Comparison of ENCODE assay signal across 14 cellular contexts in the genomic region with DNA sequence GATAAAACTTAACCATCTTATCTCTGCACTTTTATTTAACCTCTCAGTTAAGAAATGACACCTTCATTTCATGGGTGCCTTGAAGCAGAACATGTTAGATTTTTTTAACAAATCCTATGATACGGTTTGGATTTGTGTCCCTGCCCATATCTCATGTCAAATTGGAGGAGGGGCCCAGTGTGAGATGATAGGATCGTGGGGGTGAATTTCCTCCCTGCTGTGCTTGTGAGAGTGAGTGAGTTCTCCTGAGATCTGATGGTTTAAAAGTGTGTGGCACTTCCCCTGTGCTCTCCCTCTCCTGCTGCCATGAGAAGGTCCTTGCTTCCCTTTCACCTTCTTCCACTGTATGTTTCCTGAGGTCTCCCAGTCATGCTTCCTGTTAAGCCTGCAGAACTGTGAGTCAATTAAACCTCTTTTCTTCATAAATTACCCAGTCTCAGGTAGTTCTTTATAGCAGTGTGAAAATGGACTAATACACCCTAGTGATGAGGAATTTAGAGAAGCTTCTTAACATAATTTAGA.
DNase-seq lines count a peak whose midpoint lies in the region; ATAC-seq and TF ChIP-seq lines count a peak whose summit lies in the region.
"Had no signal": no experiment of that assay in that cellular context is flagged by ENCODE, and none has a peak within 500 bp of the region (broad histone marks: within the 10 kb centered on the region; RNA-seq: fewer than 3 reads in every experiment).

No MANE protein-coding gene starts in this region.

- H3K36me3 Mint-ChIP-seq in activated T-cell treated with anti-CD3 and anti-CD28 coated beads, Interleukin-2, amount 50 U/mL, for 24 hours (ENCODE audit: low read depth), result no peaks in the 10 kb centered on the region
- no peaks in the 10 kb centered on the region for H3K36me3 Mint-ChIP-seq in activated T-cell treated with anti-CD3 and anti-CD28 coated beads, Interleukin-2, amount 50 U/mL, for 4 hours (ENCODE audit: insufficient read depth)

- H3K4me3 Mint-ChIP-seq in activated T-cell treated with anti-CD3 and anti-CD28 coated beads, Interleukin-2, amount 50 U/mL, for 24 hours, result no peak overlapping the region
- no peak overlapping the region for H3K4me3 Mint-ChIP-seq in activated T-cell treated with anti-CD3 and anti-CD28 coated beads, Interleukin-2, amount 50 U/mL, for 4 hours

- no peaks in the 10 kb centered on the region for H3F3A ChIP-seq in PC-3 (ENCODE audit: low read length, unreplicated experiment)

- POLR2A ChIA-PET in RWPE1 (lab: Yijun Ruan, JAX; ENCODE audit: low non-redundant PET) (no interaction called here), PC-3 (lab: Charles Lee; ENCODE audit: unreplicated experiment) (no interaction called here)

- peaks cover 31% of the 10 kb centered on the region for H3K27me3 Mint-ChIP-seq in activated T-cell treated with anti-CD3 and anti-CD28 coated beads, Interleukin-2, amount 50 U/mL, for 24 hours
- H3K27me3 Mint-ChIP-seq in activated T-cell treated with anti-CD3 and anti-CD28 coated beads, Interleukin-2, amount 50 U/mL, for 4 hours (ENCODE audit: low read depth), result peaks cover 7% of the 10 kb centered on the region

- CTCF ChIA-PET in RWPE1 (lab: Yijun Ruan, JAX) (interaction anchor here (0.6 kb wide), 2 partner anchors 10 to 83 kb away, joined by 3 to 4 read pairs; no protein-coding TSS in a partner anchor), PC-3 (lab: Charles Lee) (no interaction called here)

- peaks cover 31% of the 10 kb centered on the region for H3K4me1 Mint-ChIP-seq in activated T-cell treated with anti-CD3 and anti-CD28 coated beads, Interleukin-2, amount 50 U/mL, for 24 hours (ENCODE audit: low read depth)
- H3K4me1 Mint-ChIP-seq in activated T-cell treated with anti-CD3 and anti-CD28 coated beads, Interleukin-2, amount 50 U/mL, for 4 hours (ENCODE audit: low read depth), result peaks cover 6% of the 10 kb centered on the region

- no TSS peak for BruUV-seq in PC-3 (replicated peaks; lab: Mats Ljungman, UMichigan)

- no peaks in the 10 kb centered on the region for H3K9me2 ChIP-seq in PC-3 (replicated peaks; ENCODE audit: low read length)

- H3K36me3 ChIP-seq in upper lobe of right lung (no peaks in the 10 kb centered on the region), PC-3 (ENCODE audit: low read depth, low read length) (no peaks in the 10 kb centered on the region; the same call in 1 of the 2 replicates)

- intact Hi-C loops in upper lobe of right lung (cut with DNase I), result no loop called here
- intact Hi-C loops in PC-3 (cut with micrococcal nuclease), result no loop called here

- ATAC-seq in activated T-cell treated with anti-CD3 and anti-CD28 coated beads, Interleukin-2, amount 50 U/mL, for 4 hours, result no peak
- ATAC-seq in foreskin keratinocyte, result peak; percentile 20
- peak; percentile 36 for ATAC-seq in upper lobe of right lung
- no peak for ATAC-seq in PC-3

- no peak overlapping the region for H3K27ac ChIP-seq in foreskin keratinocyte
- no peak overlapping the region for H3K27ac ChIP-seq in upper lobe of right lung
- no peak overlapping the region for H3K27ac ChIP-seq in RWPE1
- H3K27ac ChIP-seq in PC-3 (ENCODE audit: low read length), result no peak overlapping the region
- H3K27ac ChIP-seq: C4-2B had no signal

- peaks cover 22% of the 10 kb centered on the region for H3K4me1 ChIP-seq in foreskin keratinocyte
- no peaks in the 10 kb centered on the region for H3K4me1 ChIP-seq in upper lobe of right lung
- H3K4me1 ChIP-seq in PC-3 (ENCODE audit: insufficient read depth, low read length), result no peaks in the 10 kb centered on the region

- H2AFZ ChIP-seq in PC-3 (ENCODE audit: low read length), result no peak overlapping the region

- H3K79me2 ChIP-seq in PC-3 (ENCODE audit: low read length), result no peaks in the 10 kb centered on the region

- H3K9me3 ChIP-seq in upper lobe of right lung, result no peaks in the 10 kb centered on the region
- H3K9me3 ChIP-seq in PC-3 (ENCODE audit: low read length), result no peaks in the 10 kb centered on the region
- H3K9me3 ChIP-seq: MG63 had no signal

- H4K20me1 ChIP-seq in PC-3 (ENCODE audit: low read length), result no peaks in the 10 kb centered on the region

- TF ChIP-seq CTCF in foreskin keratinocyte (conservative IDR thresholded peaks at IDR 0.05) (no peak), upper lobe of right lung (IDR thresholded peaks at IDR 0.05) (no peak), RWPE1 (conservative IDR thresholded peaks at IDR 0.05; ENCODE audit: low read depth) (no peak), PC-3 (conservative IDR thresholded peaks at IDR 0.05; ENCODE audit: low read depth, low read length) (no peak)

- no peak overlapping the region for H3K9ac ChIP-seq in PC-3 (ENCODE audit: low read length)

- H3K27me3 ChIP-seq in foreskin keratinocyte (no peaks in the 10 kb centered on the region), upper lobe of right lung (no peaks in the 10 kb centered on the region), PC-3 (ENCODE audit: low read length) (no peaks in the 10 kb centered on the region)
- H3K27me3 ChIP-seq: MG63 had no signal

- H3K4me3 ChIP-seq in upper lobe of right lung (no peak overlapping the region), PC-3 (ENCODE audit: low read length) (no peak overlapping the region)
- H3K4me3 ChIP-seq: MG63 had no signal

- no peaks in the 10 kb centered on the region for H3K9me3 Mint-ChIP-seq in activated T-cell treated with anti-CD3 and anti-CD28 coated beads, Interleukin-2, amount 50 U/mL, for 24 hours
- no peaks in the 10 kb centered on the region for H3K9me3 Mint-ChIP-seq in activated T-cell treated with anti-CD3 and anti-CD28 coated beads, Interleukin-2, amount 50 U/mL, for 4 hours

- H3K27ac Mint-ChIP-seq in activated T-cell treated with anti-CD3 and anti-CD28 coated beads, Interleukin-2, amount 50 U/mL, for 24 hours, result peak overlapping the region; percentile 24

- H3K4me2 ChIP-seq in PC-3 (ENCODE audit: low read length), result no peak overlapping the region

- DNase-seq in activated T-cell treated with anti-CD3 and anti-CD28 coated beads, Interleukin-2, amount 50 U/mL, for 24 hours, result no peak
- DNase-seq in activated T-cell treated with anti-CD3 and anti-CD28 coated beads, Interleukin-2, amount 50 U/mL, for 4 hours, result no peak
- DNase-seq in UCSD-AML1 (lab: John Stamatoyannopoulos, UW; ENCODE audit: unreplicated experiment), result peak; percentile 22
- no peak for DNase-seq in foreskin keratinocyte
- no peak for DNase-seq in upper lobe of right lung
- no peak for DNase-seq in RWPE1 (ENCODE audit: low spot score)
- DNase-seq in PC-3, result no peak
- no peak for DNase-seq in ecto neural progenitor cell (ENCODE audit: low spot score)
- DNase-seq: COR-L47, MG63, NCI-H1930, NCI-H2171, NCI-H774 had no signal

Comparison
In these comparisons a context has a peak if more than half of its experiments do, and no peak if none do; other contexts are left out.
1. ATAC-seq: peak in foreskin keratinocyte (single experiment) and upper lobe of right lung (single experiment); none in activated T-cell treated with anti-CD3 and anti-CD28 coated beads, Interleukin-2, amount 50 U/mL, for 4 hours (0 of 2) and PC-3 (single experiment).